In genomic region chr18:46448347-46448746, GRCh38 we compare ENCODE assay signal across 24 cellular contexts.
DNase-seq lines count a peak whose midpoint lies in the region; ATAC-seq and TF ChIP-seq lines count a peak whose summit lies in the region.
"Had no signal": no experiment of that assay in that cellular context is flagged by ENCODE, and none has a peak within 500 bp of the region (broad histone marks: within the 10 kb centered on the region; RNA-seq: fewer than 3 reads in every experiment).

No MANE protein-coding gene starts in this region.

- no peaks in the 10 kb centered on the region for H3K36me3 Mint-ChIP-seq in progenitor cell of endocrine pancreas (ENCODE audit: insufficient read depth)
- H3K36me3 Mint-ChIP-seq: CD14-positive monocyte had no signal

- TF ChIP-seq POLR2A in adrenal gland (IDR thresholded peaks at IDR 0.05), result no peak

- H3K4me1 ChIP-seq in MM.1S (ENCODE audit: low read length) (peaks cover 5% of the 10 kb centered on the region; the same call in 1 of the 2 replicates), adrenal gland (replicated peaks in 1 of 2) (no peaks in the 10 kb centered on the region)
- H3K4me1 ChIP-seq: BE2C, SJSA1 had no signal

- peak; percentile 37 for DNase-seq in activated effector memory CD4-positive, alpha-beta T cell treated with anti-CD3 and anti-CD28 coated beads, Interleukin-2, amount 50 U/mL, for 16 hours
- no peak for DNase-seq in activated effector memory CD4-positive, alpha-beta T cell treated with Interleukin-2 at 50 U/mL for 16 hours
- DNase-seq in left lobe of liver (ENCODE audit: low spot score) (peak; percentile 12), progenitor cell of endocrine pancreas (ENCODE audit: low spot score, unreplicated experiment) (no peak), MM.1S (no peak), adrenal gland (no peak), NCI-H446 (lab: John Stamatoyannopoulos, UW) (no peak)
- DNase-seq: BE2C; CD8-positive, alpha-beta memory T cell; DMS79 treated with DMSO at 0.1 percent for 48 hours; Kasumi-1; MV-4-11; NCI-H1105; NCI-H1436 treated with DMSO at 0.1 percent for 48 hours; NCI-H187 treated with DMSO at 0.1 percent for 48 hours; NCI-H526; Right ventricle myocardium superior; RPMI8226 had no signal

- no peaks in the 10 kb centered on the region for H3K79me2 ChIP-seq in MM.1S (ENCODE audit: low read length)

- no peaks in the 10 kb centered on the region for H3F3A ChIP-seq in MM.1S (ENCODE audit: insufficient read depth, low read length)

- no peak overlapping the region for H2AFZ ChIP-seq in MM.1S (ENCODE audit: low read length)
- H2AFZ ChIP-seq: GM23248 had no signal

- no peaks in the 10 kb centered on the region for H4K20me1 ChIP-seq in MM.1S (ENCODE audit: insufficient read depth, low read length)

- H3K36me3 ChIP-seq in MM.1S (replicated peaks; ENCODE audit: insufficient read depth, low read length) (no peaks in the 10 kb centered on the region), adrenal gland (replicated peaks in 1 of 2) (no peaks in the 10 kb centered on the region)
- H3K36me3 ChIP-seq: SJSA1 had no signal

- H3K9me3 Mint-ChIP-seq in progenitor cell of endocrine pancreas (ENCODE audit: low read depth), result no peaks in the 10 kb centered on the region

- H3K4me1 Mint-ChIP-seq in progenitor cell of endocrine pancreas (ENCODE audit: low read depth), result no peaks in the 10 kb centered on the region
- H3K4me1 Mint-ChIP-seq: CD14-positive monocyte; CD8-positive, alpha-beta memory T cell had no signal

- H3K27me3 ChIP-seq in MM.1S (replicated peaks; ENCODE audit: insufficient read depth, low read length) (no peaks in the 10 kb centered on the region), adrenal gland (no peaks in the 10 kb centered on the region)
- H3K27me3 ChIP-seq: BE2C, SJSA1 had no signal

- ATAC-seq in esophagus mucosa (peak; percentile 65), left lobe of liver (no peak)
- ATAC-seq: K562 had no signal

- no peak overlapping the region for H3K9ac ChIP-seq in MM.1S (ENCODE audit: low read length)
- H3K9ac ChIP-seq: GM23248 had no signal

- peak overlapping the region; percentile 64 for H3K27ac Mint-ChIP-seq in progenitor cell of endocrine pancreas
- H3K27ac Mint-ChIP-seq: CD14-positive monocyte; CD8-positive, alpha-beta memory T cell had no signal

- TF ChIP-seq CTCF in progenitor cell of endocrine pancreas (IDR thresholded peaks at IDR 0.05; ENCODE audit: unreplicated experiment), result no peak
- no peak for TF ChIP-seq CTCF in MM.1S (IDR thresholded peaks at IDR 0.05; ENCODE audit: low read length)
- no peak for TF ChIP-seq CTCF in adrenal gland (IDR thresholded peaks at IDR 0.05)

- intact Hi-C loops in adrenal gland (cut with DNase I), result no loop called here

- H3K9me3 ChIP-seq in MM.1S (replicated peaks; ENCODE audit: insufficient read depth, low read length), result no peaks in the 10 kb centered on the region
- H3K9me3 ChIP-seq in adrenal gland (replicated peaks in 1 of 3), result no peaks in the 10 kb centered on the region
- H3K9me3 ChIP-seq: BE2C, SJSA1 had no signal

- no peak overlapping the region for H3K4me2 ChIP-seq in MM.1S (ENCODE audit: low read depth, low read length)

- WGBS in adrenal gland, 4 donors, result 62 to 87% (median 76%) methylated on average over 2 to 4 of the region's 4 CpGs

- H3K27me3 Mint-ChIP-seq in progenitor cell of endocrine pancreas, result no peaks in the 10 kb centered on the region

- H3K9me2 ChIP-seq in MM.1S (replicated peaks; ENCODE audit: insufficient read depth, low read length), result no peaks in the 10 kb centered on the region

- no peak overlapping the region for H3K4me3 Mint-ChIP-seq in progenitor cell of endocrine pancreas (ENCODE audit: low read depth)
- H3K4me3 Mint-ChIP-seq: CD14-positive monocyte; CD8-positive, alpha-beta memory T cell had no signal

- H3K4me3 ChIP-seq in MM.1S (ENCODE audit: low read length), result no peak overlapping the region
- H3K4me3 ChIP-seq in adrenal gland, result no peak overlapping the region
- H3K4me3 ChIP-seq: GM23248, K562, SJSA1 had no signal

- H3K27ac ChIP-seq in MM.1S (ENCODE audit: low read length), result no peak overlapping the region
- no peak overlapping the region for H3K27ac ChIP-seq in adrenal gland
- H3K27ac ChIP-seq: 22Rv1, GM23248, SJSA1 had no signal

Comparison
In these comparisons a context has a peak if more than half of its experiments do, and no peak if none do; other contexts are left out.
1. DNase-seq: peak in activated effector memory CD4-positive, alpha-beta T cell treated with anti-CD3 and anti-CD28 coated beads, Interleukin-2, amount 50 U/mL, for 16 hours (single experiment) and left lobe of liver (single experiment); none in activated effector memory CD4-positive, alpha-beta T cell treated with Interleukin-2 at 50 U/mL for 16 hours (single experiment), progenitor cell of endocrine pancreas (single experiment), MM.1S (single experiment), adrenal gland (0 of 7) and NCI-H446 (0 of 2).